24 cellular contexts compared by ENCODE assay signal in the genomic region with DNA sequence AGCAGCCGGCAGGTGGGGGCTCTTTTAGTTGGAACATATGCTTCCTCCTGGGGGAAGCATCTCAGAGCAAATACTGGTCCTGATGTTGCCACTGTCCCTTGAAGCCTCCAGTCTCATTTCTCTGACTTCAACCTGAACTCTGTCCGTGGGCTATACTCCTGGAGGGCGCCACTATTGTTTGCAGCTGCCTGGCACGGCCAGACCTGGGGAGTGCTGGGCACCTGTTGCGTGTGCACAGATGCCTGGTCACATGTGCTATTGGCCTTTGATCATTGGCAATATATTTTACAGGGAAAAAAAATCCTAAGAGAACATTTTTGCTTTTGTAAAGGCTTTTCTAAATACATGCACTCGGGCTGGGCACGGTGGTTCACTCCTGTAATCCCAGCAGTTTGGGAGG. TPM values are rescaled to one million over a fixed set of nuclear protein-coding genes. Genes with fewer than 3 reads are reported as not detected.
A peak's percentile ranks its signal among the peaks of the same experiment; 100 is the strongest.
DNase-seq lines count a peak whose midpoint lies in the region; ATAC-seq, FAIRE-seq and TF ChIP-seq lines count a peak whose summit lies in the region.
"Had no signal": no experiment of that assay in that cellular context is flagged by ENCODE, and none has a peak within 500 bp of the region (broad histone marks: within the 10 kb centered on the region; RNA-seq: fewer than 3 reads in every experiment).

No MANE protein-coding gene starts in this region.

- FAIRE-seq in urothelium cell line (lab: Jason Lieb, UNC), result peak; percentile 93
- FAIRE-seq: A549, D721Med, G401.6, GM12891, GM19239 had no signal

- H3K27ac ChIP-seq in HEK293 (ENCODE audit: extremely low read depth, low read depth, low read length), result no peak overlapping the region
- no peak overlapping the region for H3K27ac ChIP-seq in left ventricle myocardium inferior (replicated peaks)
- H3K27ac ChIP-seq: 22Rv1; A549; BLaER1 treated with 17β-estradiol and CSF1 and Interleukin-3, amounts not matched to agents 10 nM and 100 nM; C4-2B had no signal

- TF ChIP-seq CTCF in HEK293 (tag by site-specific recombination; IDR thresholded peaks at IDR 0.05) (no peak), mucosa of descending colon (IDR thresholded peaks at IDR 0.05) (no peak), left ventricle myocardium inferior (IDR thresholded peaks at IDR 0.05; ENCODE audit: borderline replicate concordance) (no peak)

- POLR2A ChIA-PET in HEK293 (lab: Yijun Ruan, JAX), result no interaction called here

- no peaks in the 10 kb centered on the region for H3K27me3 ChIP-seq in left ventricle myocardium inferior (ENCODE audit: low read depth)

- ATAC-seq in mucosa of descending colon, result peak; percentile 70
- ATAC-seq in HG02623 (IDR thresholded peaks at IDR 0.05; ENCODE audit: unreplicated experiment), result no peak
- ATAC-seq: A549; CD8-positive, alpha-beta T cell had no signal

- CTCF ChIA-PET in HEK293 (lab: Yijun Ruan, JAX), result interaction anchor here (0.6 to 1.8 kb wide), 4 partner anchors 8 to 1366 kb away, joined by 3 to 13 read pairs (median 4); no protein-coding TSS in a partner anchor

- no peaks in the 10 kb centered on the region for H3K36me3 ChIP-seq in HEK293 (ENCODE audit: control insufficient read depth in 2 of 2, insufficient read depth in 1 of 2, low read length in 2 of 2)
- no peaks in the 10 kb centered on the region for H3K36me3 ChIP-seq in mucosa of descending colon (ENCODE audit: low read depth)
- peaks cover 6% of the 10 kb centered on the region for H3K36me3 ChIP-seq in left ventricle myocardium inferior
- H3K36me3 ChIP-seq: BLaER1 treated with 17β-estradiol and CSF1 and Interleukin-3, amounts not matched to agents 10 nM and 100 nM had no signal

- H3K4me3 ChIP-seq in HEK293 (ENCODE audit: low read depth, low read length) (no peak overlapping the region), mucosa of descending colon (no peak overlapping the region), left ventricle myocardium inferior (no peak overlapping the region)
- H3K4me3 ChIP-seq: A549; BLaER1 treated with 17β-estradiol and CSF1 and Interleukin-3, amounts not matched to agents 10 nM and 100 nM had no signal

- intact Hi-C loops in mucosa of descending colon (cut with DNase I, micrococcal nuclease) (no loop called here), left ventricle myocardium inferior (cut with micrococcal nuclease) (no loop called here)

- H3K9me3 ChIP-seq in HEK293 (ENCODE audit: control insufficient read depth, insufficient read depth, low read depth, low read length), result no peaks in the 10 kb centered on the region
- no peaks in the 10 kb centered on the region for H3K9me3 ChIP-seq in mucosa of descending colon
- peaks cover 9% of the 10 kb centered on the region for H3K9me3 ChIP-seq in left ventricle myocardium inferior (replicated peaks)
- H3K9me3 ChIP-seq: A549, Caco-2 had no signal

- no peaks in the 10 kb centered on the region for H3K4me1 ChIP-seq in HEK293 (ENCODE audit: control insufficient read depth, insufficient read depth, low read length)
- H3K4me1 ChIP-seq in mucosa of descending colon (ENCODE audit: low read depth), result no peaks in the 10 kb centered on the region
- no peaks in the 10 kb centered on the region for H3K4me1 ChIP-seq in left ventricle myocardium inferior
- H3K4me1 ChIP-seq: A549 had no signal

- peak; percentile 8 for DNase-seq in NCI-H2171 treated with DMSO at 0.1 percent for 48 hours (lab: John Stamatoyannopoulos, UW)
- no peak for DNase-seq in NCI-H2171 (lab: John Stamatoyannopoulos, UW)
- DNase-seq in mucosa of descending colon, result no peak
- DNase-seq in urothelium cell line (ENCODE audit: low spot score), result no peak
- DNase-seq in left ventricle myocardium inferior, result no peak
- DNase-seq: AML-193; Caco-2; Calu3; CD4-positive, alpha-beta T cell; CD8-positive, alpha-beta T cell; DMS79 treated with DMSO at 0.1 percent for 48 hours; GF-D8 had no signal

TF ChIP-seq in HEK293, 187 proteins besides CTCF, POLR2A, EP300 and RAD21:
- no peak for TF ChIP-seq KLF8 (tag by site-specific recombination; IDR thresholded peaks at IDR 0.05)
- TF ChIP-seq ZNF223 (tag by site-specific recombination; IDR thresholded peaks at IDR 0.05), result no peak
- TF ChIP-seq, protein P1, sequence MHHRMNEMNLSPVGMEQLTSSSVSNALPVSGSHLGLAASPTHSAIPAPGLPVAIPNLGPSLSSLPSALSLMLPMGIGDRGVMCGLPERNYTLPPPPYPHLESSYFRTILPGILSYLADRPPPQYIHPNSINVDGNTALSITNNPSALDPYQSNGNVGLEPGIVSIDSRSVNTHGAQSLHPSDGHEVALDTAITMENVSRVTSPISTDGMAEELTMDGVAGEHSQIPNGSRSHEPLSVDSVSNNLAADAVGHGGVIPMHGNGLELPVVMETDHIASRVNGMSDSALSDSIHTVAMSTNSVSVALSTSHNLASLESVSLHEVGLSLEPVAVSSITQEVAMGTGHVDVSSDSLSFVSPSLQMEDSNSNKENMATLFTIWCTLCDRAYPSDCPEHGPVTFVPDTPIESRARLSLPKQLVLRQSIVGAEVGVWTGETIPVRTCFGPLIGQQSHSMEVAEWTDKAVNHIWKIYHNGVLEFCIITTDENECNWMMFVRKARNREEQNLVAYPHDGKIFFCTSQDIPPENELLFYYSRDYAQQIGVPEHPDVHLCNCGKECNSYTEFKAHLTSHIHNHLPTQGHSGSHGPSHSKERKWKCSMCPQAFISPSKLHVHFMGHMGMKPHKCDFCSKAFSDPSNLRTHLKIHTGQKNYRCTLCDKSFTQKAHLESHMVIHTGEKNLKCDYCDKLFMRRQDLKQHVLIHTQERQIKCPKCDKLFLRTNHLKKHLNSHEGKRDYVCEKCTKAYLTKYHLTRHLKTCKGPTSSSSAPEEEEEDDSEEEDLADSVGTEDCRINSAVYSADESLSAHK (tag by site-specific recombination; IDR thresholded peaks at IDR 0.05), result no peak
- TF ChIP-seq SCRT2 (tag by site-specific recombination; IDR thresholded peaks at IDR 0.05), result peak; percentile 34; the same call in 1 of the 2 replicates
- TF ChIP-seq ZNF621 (tag by site-specific recombination; IDR thresholded peaks at IDR 0.05), result no peak
- no peak for TF ChIP-seq ZNF571 (tag by site-specific recombination; IDR thresholded peaks at IDR 0.05)

RNA-seq across cellular contexts. Expression of a gene that starts 18.2 kb away (rescaled TPM):
- under 1 TPM in 1 of 3 donors, not detected in 2; 0.34 TPM for total RNA-seq in mucosa of descending colon
- not detected for total RNA-seq in left ventricle myocardium inferior
- total RNA-seq: A172; B cell; Caco-2; Calu3; CD4-positive, alpha-beta T cell; CD8-positive, alpha-beta T cell had no signal

RNA-seq across cellular contexts. Expression of a gene that starts 24.2 kb away (rescaled TPM):
- total RNA-seq in mucosa of descending colon (100 to 1,000 TPM in 1 of 3 donors, 10 to 100 TPM in 2; 71.3 to 131 (median 88.9) TPM), left ventricle myocardium inferior (12.2 TPM)
